23 cellular contexts compared by ENCODE assay signal in the genomic region with DNA sequence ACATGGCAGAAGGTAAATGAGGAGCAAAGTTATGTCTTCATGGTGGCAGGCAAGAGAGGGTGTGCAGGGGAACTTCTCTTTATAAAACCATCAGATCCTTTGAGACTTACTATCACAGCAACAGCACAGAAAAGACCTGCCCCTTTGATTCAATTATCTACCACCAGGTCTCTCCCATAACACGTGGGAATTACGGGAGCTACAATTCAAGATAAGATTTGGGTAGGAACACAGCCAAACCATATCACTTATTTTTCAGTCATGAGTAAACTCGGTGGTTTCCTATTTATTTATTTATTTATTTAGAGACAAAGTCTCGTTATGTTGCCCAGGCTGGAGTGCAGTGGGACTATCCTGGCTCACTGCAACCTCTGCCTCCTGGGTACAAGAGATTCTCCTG. TPM values are rescaled to one million over a fixed set of nuclear protein-coding genes. Genes with fewer than 3 reads are reported as not detected.
"Had no signal": no experiment of that assay in that cellular context is flagged by ENCODE, and none has a peak within 500 bp of the region (broad histone marks: within the 10 kb centered on the region; RNA-seq: fewer than 3 reads in every experiment).

No MANE protein-coding gene starts in this region.

- H3K9me3 ChIP-seq: esophagus muscularis mucosa, right atrium auricular region, tibial artery, upper lobe of left lung, uterus had no signal

- DNase-seq: effector memory CD8-positive, alpha-beta T cell; foreskin keratinocyte; midbrain; occipital lobe; posterior cingulate gyrus; small intestine; stimulated activated CD4-positive, alpha-beta T cell treated with anti-CD3 and anti-CD28 coated beads, Interleukin-4, amount 100 ng/mL, for 1 hour; tibial artery; upper lobe of left lung; uterus had no signal

- H3K4me3 ChIP-seq: esophagus muscularis mucosa, neural progenitor cell, right atrium auricular region, tibial artery, upper lobe of left lung, uterus had no signal

- H3K9ac ChIP-seq: neural progenitor cell had no signal

- H3K27ac ChIP-seq: epithelial cell of prostate, esophagus muscularis mucosa, foreskin keratinocyte, neural progenitor cell, right atrium auricular region, tibial artery, upper lobe of left lung, uterus had no signal

- H3K4me2 ChIP-seq: neural progenitor cell had no signal

- H3K4me1 Mint-ChIP-seq: memory B cell; stimulated activated memory B cell treated with anti-CD40 and anti-IgM and Interleukin-4, amounts not matched to agents 10 μg/mL and 1 μg/mL and 100 μg/mL, for 72 hours had no signal

- ATAC-seq: effector memory CD8-positive, alpha-beta T cell; foreskin keratinocyte; natural killer cell treated with Interleukin-12 subunit alpha and Interleukin-12 subunit beta and Interleukin-15 and Interleukin-18, amount 100 ng/mL, for 72 hours; stimulated activated memory B cell treated with anti-CD40 and anti-IgM and Interleukin-4, amounts not matched to agents 10 μg/mL and 1 μg/mL and 100 μg/mL, for 72 hours had no signal

- H3K36me3 Mint-ChIP-seq: memory B cell; natural killer cell treated with Interleukin-12 subunit alpha and Interleukin-12 subunit beta and Interleukin-15 and Interleukin-18, amount 100 ng/mL, for 72 hours; neural progenitor cell; stimulated activated memory B cell treated with anti-CD40 and anti-IgM and Interleukin-4, amounts not matched to agents 10 μg/mL and 1 μg/mL and 100 μg/mL, for 72 hours had no signal

- H2AFZ ChIP-seq: neural progenitor cell had no signal

- H3K4me3 Mint-ChIP-seq: dendritic cell treated with granulocyte-macrophage colony-stimulating factor and Interleukin-4, amounts not matched to agents 40 ng/mL and 50 ng/mL, for 4 days; effector memory CD8-positive, alpha-beta T cell; memory B cell; natural killer cell treated with Interleukin-12 subunit alpha and Interleukin-12 subunit beta and Interleukin-15 and Interleukin-18, amount 100 ng/mL, for 72 hours; neural progenitor cell; stimulated activated memory B cell treated with anti-CD40 and anti-IgM and Interleukin-4, amounts not matched to agents 10 μg/mL and 1 μg/mL and 100 μg/mL, for 72 hours; stimulated activated naive CD8-positive, alpha-beta T cell treated with anti-CD3 and anti-CD28 coated beads, Interleukin-15, Interleukin-2, amounts not matched to agents 100 ng/mL and 50 ng/mL, for 24 hours had no signal

- H3K27ac Mint-ChIP-seq: dendritic cell treated with granulocyte-macrophage colony-stimulating factor and Interleukin-4, amounts not matched to agents 40 ng/mL and 50 ng/mL, for 4 days; effector memory CD8-positive, alpha-beta T cell; memory B cell; natural killer cell treated with Interleukin-12 subunit alpha and Interleukin-12 subunit beta and Interleukin-15 and Interleukin-18, amount 100 ng/mL, for 72 hours; neural progenitor cell; stimulated activated memory B cell treated with anti-CD40 and anti-IgM and Interleukin-4, amounts not matched to agents 10 μg/mL and 1 μg/mL and 100 μg/mL, for 72 hours; stimulated activated naive CD8-positive, alpha-beta T cell treated with anti-CD3 and anti-CD28 coated beads, Interleukin-15, Interleukin-2, amounts not matched to agents 100 ng/mL and 50 ng/mL, for 24 hours had no signal

- H3K9me3 Mint-ChIP-seq: dendritic cell treated with granulocyte-macrophage colony-stimulating factor and Interleukin-4, amounts not matched to agents 40 ng/mL and 50 ng/mL, for 4 days; memory B cell; natural killer cell treated with Interleukin-12 subunit alpha and Interleukin-12 subunit beta and Interleukin-15 and Interleukin-18, amount 100 ng/mL, for 72 hours; neural progenitor cell; stimulated activated memory B cell treated with anti-CD40 and anti-IgM and Interleukin-4, amounts not matched to agents 10 μg/mL and 1 μg/mL and 100 μg/mL, for 72 hours had no signal

- H3K27me3 ChIP-seq: esophagus muscularis mucosa, foreskin keratinocyte, neural progenitor cell, right atrium auricular region, upper lobe of left lung had no signal

- H3K27me3 Mint-ChIP-seq: dendritic cell treated with granulocyte-macrophage colony-stimulating factor and Interleukin-4, amounts not matched to agents 40 ng/mL and 50 ng/mL, for 4 days; effector memory CD8-positive, alpha-beta T cell; natural killer cell treated with Interleukin-12 subunit alpha and Interleukin-12 subunit beta and Interleukin-15 and Interleukin-18, amount 100 ng/mL, for 72 hours; stimulated activated memory B cell treated with anti-CD40 and anti-IgM and Interleukin-4, amounts not matched to agents 10 μg/mL and 1 μg/mL and 100 μg/mL, for 72 hours; stimulated activated naive CD8-positive, alpha-beta T cell treated with anti-CD3 and anti-CD28 coated beads, Interleukin-15, Interleukin-2, amounts not matched to agents 100 ng/mL and 50 ng/mL, for 24 hours had no signal

- H3K36me3 ChIP-seq: esophagus muscularis mucosa, neural progenitor cell, right atrium auricular region, tibial artery, upper lobe of left lung, uterus had no signal

- H3K4me1 ChIP-seq: esophagus muscularis mucosa, neural progenitor cell, right atrium auricular region, tibial artery, uterus had no signal

- FAIRE-seq: colon, small intestine had no signal

RNA-seq across cellular contexts. Expression of a gene that starts 38.2 kb away (rescaled TPM):
- total RNA-seq: esophagus muscularis mucosa; foreskin keratinocyte; kidney epithelial cell; lower leg skin; natural killer cell treated with Interleukin-12 subunit alpha and Interleukin-12 subunit beta and Interleukin-15 and Interleukin-18, amount 100 ng/mL, for 72 hours; right atrium auricular region; temporal lobe; upper lobe of left lung; uterus had no signal
- polyA plus RNA-seq: foreskin keratinocyte, small intestine had no signal

RNA-seq across cellular contexts. Expression of a gene that starts 54.8 kb away (rescaled TPM):
- total RNA-seq: natural killer cell treated with Interleukin-12 subunit alpha and Interleukin-12 subunit beta and Interleukin-15 and Interleukin-18, amount 100 ng/mL, for 72 hours had no signal
